Comparison of ENCODE assay signal across 4 cellular contexts in genomic region chr11:100473390-100473740, GRCh38.
"Had no signal": no experiment of that assay in that cellular context is flagged by ENCODE, and none has a peak within 500 bp of the region (broad histone marks: within the 10 kb centered on the region; RNA-seq: fewer than 3 reads in every experiment).

No MANE protein-coding gene starts in this region.

- H3K27ac ChIP-seq: HL-60 had no signal

- DNase-seq: IMR-90 had no signal

- ATAC-seq: HepG2, K562 had no signal

- H3K4me3 ChIP-seq: K562 had no signal
